9 cellular contexts compared by ENCODE assay signal in the genomic region with DNA sequence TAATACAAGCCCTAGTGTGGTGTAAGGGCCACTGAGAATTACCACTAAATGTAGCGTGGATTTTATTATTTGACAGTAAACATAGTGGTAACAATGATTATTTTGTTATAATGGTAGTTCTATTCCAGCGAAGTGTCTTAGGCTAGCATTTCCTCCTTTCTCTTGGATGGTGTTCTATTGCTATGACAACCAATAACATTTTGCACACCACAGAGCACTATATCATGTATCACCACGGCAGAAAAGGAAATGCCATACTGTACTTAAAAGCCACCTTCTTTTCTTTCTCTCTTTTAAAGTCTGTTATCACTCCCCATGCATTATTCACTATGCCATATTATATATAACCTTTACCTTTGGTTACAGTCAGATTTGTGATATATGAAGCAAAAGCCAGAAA.
DNase-seq lines count a peak whose midpoint lies in the region; ATAC-seq and TF ChIP-seq lines count a peak whose summit lies in the region.
"Had no signal": no experiment of that assay in that cellular context is flagged by ENCODE, and none has a peak within 500 bp of the region (broad histone marks: within the 10 kb centered on the region; RNA-seq: fewer than 3 reads in every experiment).

No MANE protein-coding gene starts in this region.

- DNase-seq in activated T-cell treated with anti-CD3 and anti-CD28 coated beads, Interleukin-2, amount 50 U/mL, for 72 hours: no peak
- no peak for DNase-seq in activated T-cell treated with anti-CD3 and anti-CD28 coated beads for 4 hours
- DNase-seq in SK-N-MC (ENCODE audit: low read depth, low spot score): peak; percentile 57
- peak in 1 of 2 donors; percentile 4 for DNase-seq in foreskin keratinocyte
- no peak for DNase-seq in stimulated activated naive CD8-positive, alpha-beta T cell treated with anti-CD3 and anti-CD28 coated beads, Interleukin-15, amount 100 ng/mL, for 72 hours
- DNase-seq in SW480 (ENCODE audit: low spot score): no peak
- no peak for DNase-seq in OCI-M2 (lab: John Stamatoyannopoulos, UW; ENCODE audit: unreplicated experiment)
- DNase-seq in activated T-cell treated with anti-CD3 and anti-CD28 coated beads, Interleukin-2, amount 50 U/mL, for 24 hours: no peak
- DNase-seq: mesendoderm had no signal

- H3K4me3 ChIP-seq in SK-N-MC: peak overlapping the region; percentile 27; the same call in 1 of the 2 replicates

- peaks cover 3 to 4% of the 10 kb centered on the region in 2 donors for H3K36me3 Mint-ChIP-seq in activated T-cell treated with anti-CD3 and anti-CD28 coated beads, Interleukin-2, amount 50 U/mL, for 72 hours (ENCODE audit: insufficient read depth in 2 of 2)
- peaks cover 45% of the 10 kb centered on the region for H3K36me3 Mint-ChIP-seq in activated T-cell treated with anti-CD3 and anti-CD28 coated beads, Interleukin-2, amount 50 U/mL, for 24 hours (ENCODE audit: low read depth)

- H3K4me1 Mint-ChIP-seq in activated T-cell treated with anti-CD3 and anti-CD28 coated beads, Interleukin-2, amount 50 U/mL, for 72 hours (ENCODE audit: low read depth): peaks cover 38% of the 10 kb centered on the region
- H3K4me1 Mint-ChIP-seq in stimulated activated naive CD8-positive, alpha-beta T cell treated with anti-CD3 and anti-CD28 coated beads, Interleukin-15, amount 100 ng/mL, for 72 hours: peaks cover 55% of the 10 kb centered on the region
- peaks cover 43% of the 10 kb centered on the region for H3K4me1 Mint-ChIP-seq in activated T-cell treated with anti-CD3 and anti-CD28 coated beads, Interleukin-2, amount 50 U/mL, for 24 hours (ENCODE audit: low read depth)

- H3K36me3 ChIP-seq in SK-N-MC (ENCODE audit: insufficient read depth, low read length): no peaks in the 10 kb centered on the region

- peak overlapping the region; percentile 38 for H3K27ac Mint-ChIP-seq in activated T-cell treated with anti-CD3 and anti-CD28 coated beads, Interleukin-2, amount 50 U/mL, for 72 hours
- H3K27ac Mint-ChIP-seq in stimulated activated naive CD8-positive, alpha-beta T cell treated with anti-CD3 and anti-CD28 coated beads, Interleukin-15, amount 100 ng/mL, for 72 hours: no peak overlapping the region
- H3K27ac Mint-ChIP-seq in activated T-cell treated with anti-CD3 and anti-CD28 coated beads, Interleukin-2, amount 50 U/mL, for 24 hours: no peak overlapping the region

- H3K27me3 ChIP-seq in foreskin keratinocyte: no peaks in the 10 kb centered on the region

- TF ChIP-seq CTCF in foreskin keratinocyte (conservative IDR thresholded peaks at IDR 0.05): no peak

- no peak overlapping the region for H3K9ac ChIP-seq in SK-N-MC (ENCODE audit: insufficient read length)

- no peak overlapping the region for H3K4me3 Mint-ChIP-seq in activated T-cell treated with anti-CD3 and anti-CD28 coated beads, Interleukin-2, amount 50 U/mL, for 72 hours
- no peak overlapping the region for H3K4me3 Mint-ChIP-seq in stimulated activated naive CD8-positive, alpha-beta T cell treated with anti-CD3 and anti-CD28 coated beads, Interleukin-15, amount 100 ng/mL, for 72 hours
- no peak overlapping the region for H3K4me3 Mint-ChIP-seq in activated T-cell treated with anti-CD3 and anti-CD28 coated beads, Interleukin-2, amount 50 U/mL, for 24 hours

- peak; percentile 70 to 74 for ATAC-seq in activated T-cell treated with anti-CD3 and anti-CD28 coated beads, Interleukin-2, amount 50 U/mL, for 72 hours (replicated peaks in 1 of 2)
- ATAC-seq in foreskin keratinocyte: peak; percentile 64
- ATAC-seq in stimulated activated naive CD8-positive, alpha-beta T cell treated with anti-CD3 and anti-CD28 coated beads, Interleukin-15, amount 100 ng/mL, for 72 hours: peak; percentile 87

- no peaks in the 10 kb centered on the region for H3K4me1 ChIP-seq in foreskin keratinocyte

- H3K27me3 Mint-ChIP-seq in activated T-cell treated with anti-CD3 and anti-CD28 coated beads, Interleukin-2, amount 50 U/mL, for 72 hours (ENCODE audit: low read depth): no peaks in the 10 kb centered on the region
- H3K27me3 Mint-ChIP-seq in stimulated activated naive CD8-positive, alpha-beta T cell treated with anti-CD3 and anti-CD28 coated beads, Interleukin-15, amount 100 ng/mL, for 72 hours: no peaks in the 10 kb centered on the region
- H3K27me3 Mint-ChIP-seq in activated T-cell treated with anti-CD3 and anti-CD28 coated beads, Interleukin-2, amount 50 U/mL, for 24 hours: no peaks in the 10 kb centered on the region

- no peaks in the 10 kb centered on the region for H3K9me3 ChIP-seq in SK-N-MC (ENCODE audit: low read depth, low read length)

- H3K27ac ChIP-seq in SK-N-MC (no peak overlapping the region), foreskin keratinocyte (no peak overlapping the region)

- H3K9me3 Mint-ChIP-seq in activated T-cell treated with anti-CD3 and anti-CD28 coated beads, Interleukin-2, amount 50 U/mL, for 72 hours: no peaks in the 10 kb centered on the region
- no peaks in the 10 kb centered on the region for H3K9me3 Mint-ChIP-seq in stimulated activated naive CD8-positive, alpha-beta T cell treated with anti-CD3 and anti-CD28 coated beads, Interleukin-15, amount 100 ng/mL, for 72 hours
- H3K9me3 Mint-ChIP-seq in activated T-cell treated with anti-CD3 and anti-CD28 coated beads, Interleukin-2, amount 50 U/mL, for 24 hours: no peaks in the 10 kb centered on the region
